In genomic region chr17:44187131-44187899, GRCh38 we compare ENCODE assay signal across 8 cellular contexts. TPM values are rescaled to one million over a fixed set of nuclear protein-coding genes. Genes with fewer than 3 reads are reported as not detected.
DNase-seq lines count a peak whose midpoint lies in the region; ATAC-seq, FAIRE-seq and TF ChIP-seq lines count a peak whose summit lies in the region.

No MANE protein-coding gene starts in this region.

- H3K9me3 Mint-ChIP-seq in Calu3 (ENCODE audit: low read depth, unreplicated experiment) (no peaks in the 10 kb centered on the region), WTC11 (no peaks in the 10 kb centered on the region)

- no peaks in the 10 kb centered on the region for H3K27me3 ChIP-seq in pancreas

- peak overlapping the region; percentile 89 for H3K4me3 Mint-ChIP-seq in Calu3 (ENCODE audit: low read depth, unreplicated experiment)
- H3K4me3 Mint-ChIP-seq in WTC11: peak overlapping the region; percentile 100

- ATAC-seq in GM19397 (IDR thresholded peaks at IDR 0.05; ENCODE audit: unreplicated experiment): peak; percentile 34
- ATAC-seq in HG03439 (IDR thresholded peaks at IDR 0.05; ENCODE audit: unreplicated experiment): peak; percentile 46
- peak; percentile 65 for ATAC-seq in WTC11
- ATAC-seq in pancreas: peak; percentile 51 to 73 (median 68)

- no peaks in the 10 kb centered on the region for H3K36me3 ChIP-seq in pancreas

- CTCF ChIA-PET in Calu3 (lab: Charles Lee): interaction anchor here (0.6 to 2.0 kb wide), 6 partner anchors 19 to 176 kb away, joined by 3 to 10 read pairs (median 4); partner anchors contain the start of gene FAM171A2
- CTCF ChIA-PET in WTC11 (lab: Charles Lee): interaction anchor here (0.7 to 4.3 kb wide), 19 partner anchors 11 to 307 kb away, joined by 3 to 31 read pairs (median 7); partner anchors contain the start of genes ASB16, GRN, HDAC5 and RUNDC3A

- peak overlapping the region; percentile 92 to 99 (median 94) for H3K27ac ChIP-seq in pancreas

- intact Hi-C loops in Calu3 (cut with micrococcal nuclease; ENCODE audit: unreplicated experiment): no loop called here
- intact Hi-C loops in pancreas (cut with DNase I): no loop called here

- H3K4me3 ChIP-seq in fibroblast of pulmonary artery (replicated peaks; ENCODE audit: low read depth, low read length) (peak overlapping the region; percentile 100), pancreas (peak overlapping the region; percentile 57 to 78 (median 66))

- BruUV-seq in Calu3 (replicated peaks; lab: Mats Ljungman, UMichigan): no TSS peak

- peak overlapping the region; percentile 93 for H3K27ac Mint-ChIP-seq in Calu3 (ENCODE audit: unreplicated experiment)
- peak overlapping the region; percentile 99 for H3K27ac Mint-ChIP-seq in WTC11

- DNase-seq in Calu3 (no peak), WTC11 (ENCODE audit: low spot score) (no peak), fibroblast of pulmonary artery (ENCODE audit: low read depth) (peak; percentile 60), pancreas (peak in 2 of 6 donors; percentile 54 to 84), cerebellum (ENCODE audit: low spot score) (no peak), midbrain (lab: John Stamatoyannopoulos, UW) (no peak)

- H3K4me1 Mint-ChIP-seq in Calu3 (ENCODE audit: low read depth, unreplicated experiment) (peaks cover 21% of the 10 kb centered on the region), WTC11 (peaks cover 26% of the 10 kb centered on the region)

- no peaks in the 10 kb centered on the region for H3K27me3 Mint-ChIP-seq in Calu3 (ENCODE audit: unreplicated experiment)
- no peaks in the 10 kb centered on the region for H3K27me3 Mint-ChIP-seq in WTC11 (ENCODE audit: low read depth)

- FAIRE-seq in pancreas (lab: Jason Lieb, UNC): no peak

- H3K36me3 Mint-ChIP-seq in Calu3 (ENCODE audit: insufficient read depth, unreplicated experiment) (peaks cover 76% of the 10 kb centered on the region), WTC11 (peaks cover 18% of the 10 kb centered on the region)

- POLR2A ChIA-PET in WTC11 (lab: Charles Lee): interaction anchor here (0.6 to 2.0 kb wide), 7 partner anchors 12 to 129 kb away, joined by 3 to 11 read pairs (median 6); partner anchors contain the start of genes ASB16 and UBTF

- H3K9me3 ChIP-seq in pancreas: no peaks in the 10 kb centered on the region

- 2 to 3% methylated on average over 32 of the region's 32 CpGs for WGBS in pancreas, 2 donors

- H3K4me1 ChIP-seq in pancreas: peaks cover 0 to 24% (median 7%) of the 10 kb centered on the region in 3 donors

- no peak for TF ChIP-seq CTCF in Calu3 (IDR thresholded peaks at IDR 0.05; ENCODE audit: unreplicated experiment)
- TF ChIP-seq CTCF in WTC11 (IDR thresholded peaks at IDR 0.05): no peak
- no peak for TF ChIP-seq CTCF in fibroblast of pulmonary artery (IDR thresholded peaks at IDR 0.05; ENCODE audit: low read length, missing control alignments)
- no peak for TF ChIP-seq CTCF in pancreas (IDR thresholded peaks at IDR 0.05)

TF ChIP-seq in WTC11, 78 proteins besides CTCF, POLR2A, EP300 and RAD21:
- TF ChIP-seq ZNF232 (CRISPR knock-in tag; IDR thresholded peaks at IDR 0.05) (0 out of 2 replicates have a peak, but pooled peaks have one; percentile 37), FOXP1 (CRISPR knock-in tag; IDR thresholded peaks at IDR 0.05; ENCODE audit: borderline replicate concordance) (peak; percentile 21; the same call in 1 of the 2 replicates), OVOL2 (CRISPR knock-in tag; IDR thresholded peaks at IDR 0.05; ENCODE audit: borderline replicate concordance) (no peak), IRF2 (CRISPR knock-in tag; IDR thresholded peaks at IDR 0.05; ENCODE audit: borderline replicate concordance, low read depth) (no peak), RELA (CRISPR knock-in tag; IDR thresholded peaks at IDR 0.05; ENCODE audit: borderline replicate concordance) (no peak), ZNF138 (CRISPR knock-in tag; conservative IDR thresholded peaks at IDR 0.05) (no peak), MAX (CRISPR knock-in tag; IDR thresholded peaks at IDR 0.05) (no peak), ESRRA (CRISPR knock-in tag; IDR thresholded peaks at IDR 0.05; ENCODE audit: borderline replicate concordance) (no peak)
- TF ChIP-seq, protein P1, sequence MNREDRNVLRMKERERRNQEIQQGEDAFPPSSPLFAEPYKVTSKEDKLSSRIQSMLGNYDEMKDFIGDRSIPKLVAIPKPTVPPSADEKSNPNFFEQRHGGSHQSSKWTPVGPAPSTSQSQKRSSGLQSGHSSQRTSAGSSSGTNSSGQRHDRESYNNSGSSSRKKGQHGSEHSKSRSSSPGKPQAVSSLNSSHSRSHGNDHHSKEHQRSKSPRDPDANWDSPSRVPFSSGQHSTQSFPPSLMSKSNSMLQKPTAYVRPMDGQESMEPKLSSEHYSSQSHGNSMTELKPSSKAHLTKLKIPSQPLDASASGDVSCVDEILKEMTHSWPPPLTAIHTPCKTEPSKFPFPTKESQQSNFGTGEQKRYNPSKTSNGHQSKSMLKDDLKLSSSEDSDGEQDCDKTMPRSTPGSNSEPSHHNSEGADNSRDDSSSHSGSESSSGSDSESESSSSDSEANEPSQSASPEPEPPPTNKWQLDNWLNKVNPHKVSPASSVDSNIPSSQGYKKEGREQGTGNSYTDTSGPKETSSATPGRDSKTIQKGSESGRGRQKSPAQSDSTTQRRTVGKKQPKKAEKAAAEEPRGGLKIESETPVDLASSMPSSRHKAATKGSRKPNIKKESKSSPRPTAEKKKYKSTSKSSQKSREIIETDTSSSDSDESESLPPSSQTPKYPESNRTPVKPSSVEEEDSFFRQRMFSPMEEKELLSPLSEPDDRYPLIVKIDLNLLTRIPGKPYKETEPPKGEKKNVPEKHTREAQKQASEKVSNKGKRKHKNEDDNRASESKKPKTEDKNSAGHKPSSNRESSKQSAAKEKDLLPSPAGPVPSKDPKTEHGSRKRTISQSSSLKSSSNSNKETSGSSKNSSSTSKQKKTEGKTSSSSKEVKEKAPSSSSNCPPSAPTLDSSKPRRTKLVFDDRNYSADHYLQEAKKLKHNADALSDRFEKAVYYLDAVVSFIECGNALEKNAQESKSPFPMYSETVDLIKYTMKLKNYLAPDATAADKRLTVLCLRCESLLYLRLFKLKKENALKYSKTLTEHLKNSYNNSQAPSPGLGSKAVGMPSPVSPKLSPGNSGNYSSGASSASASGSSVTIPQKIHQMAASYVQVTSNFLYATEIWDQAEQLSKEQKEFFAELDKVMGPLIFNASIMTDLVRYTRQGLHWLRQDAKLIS (CRISPR knock-in tag; IDR thresholded peaks at IDR 0.05; ENCODE audit: borderline replicate concordance): no peak

RNA-seq across cellular contexts. Expression of gene TMUB2, which starts 0.5 kb away (rescaled TPM):
- total RNA-seq in Calu3 (2022) (56.0 and 58.8 TPM in 2 replicates), WTC11 (2021) (21.9 to 26.9 TPM (median 25.3 TPM) in 3 replicates), pancreas (10 to 100 TPM; 10.4 to 24.6 (median 14.8) TPM), cerebellum (20.9 TPM)
- 10 to 100 TPM; 42.2 to 50.9 TPM for polyA plus RNA-seq in pancreas

RNA-seq across cellular contexts. Expression of gene ATXN7L3, which starts 12.4 kb away (rescaled TPM):
- total RNA-seq in Calu3 (2022) (93.1 and 112 TPM in 2 replicates), WTC11 (2021) (113 to 124 TPM (median 114 TPM) in 3 replicates), pancreas (10 to 100 TPM; 21.1 to 38.0 (median 24.5) TPM), cerebellum (43.9 TPM)
- 10 to 100 TPM; 29.8 to 32.0 TPM for polyA plus RNA-seq in pancreas

RNA-seq across cellular contexts. Expression of gene ASB16, which starts 16.8 kb away (rescaled TPM):
- 0.19 TPM in 1 of 2 replicates, not detected in the other for total RNA-seq in Calu3 (2022)
- total RNA-seq in WTC11 (2021): 0.11 to 0.23 TPM (median 0.14 TPM) in 3 replicates
- 1 to 10 TPM; 1.1 to 3.9 (median 2.3) TPM for total RNA-seq in pancreas
- 1 to 10 TPM; 1.9 to 2.9 TPM for polyA plus RNA-seq in pancreas
- total RNA-seq in cerebellum: not detected

RNA-seq across cellular contexts. Expression of gene UBTF, which starts 32.2 kb away (rescaled TPM):
- total RNA-seq in Calu3 (2022) (92.1 and 94.2 TPM in 2 replicates), WTC11 (2021) (69.5 to 77.1 TPM (median 75.9 TPM) in 3 replicates), pancreas (10 to 100 TPM; 31.9 to 51.8 (median 35.6) TPM), cerebellum (59.0 TPM)
- 10 to 100 TPM; 40.9 to 44.1 TPM for polyA plus RNA-seq in pancreas

RNA-seq across cellular contexts. Expression of gene HROB, which starts 45.6 kb away (rescaled TPM):
- total RNA-seq in Calu3 (2022): 24.4 and 24.8 TPM in 2 replicates
- 22.4 to 23.9 TPM (median 23.7 TPM) in 3 replicates for total RNA-seq in WTC11 (2021)
- under 1 TPM; 0.09 to 0.97 (median 0.45) TPM for total RNA-seq in pancreas
- polyA plus RNA-seq in pancreas: under 1 TPM; 0.27 to 0.40 TPM
- total RNA-seq in cerebellum: 1.4 TPM
